Comparison of ENCODE assay signal across 11 cellular contexts in genomic region chr22:33766056-33766455, GRCh38.
"Had no signal": no experiment of that assay in that cellular context is flagged by ENCODE, and none has a peak within 500 bp of the region (broad histone marks: within the 10 kb centered on the region; RNA-seq: fewer than 3 reads in every experiment).

No MANE protein-coding gene starts in this region.

- DNase-seq: effector CD4-positive, alpha-beta T cell; head of caudate nucleus; mucosa of descending colon; naive B cell; right lobe of liver; small intestine; stimulated activated CD4-positive, alpha-beta T cell treated with anti-CD3 and anti-CD28 coated beads, Interleukin-15, amount 100 ng/mL, for 24 hours; stimulated activated CD4-positive, alpha-beta T cell treated with anti-CD3 and anti-CD28 coated beads, Interleukin-2, amount 100 ng/mL, for 48 hours; stimulated activated naive B cell treated with anti-CD40 and anti-IgM and Interleukin-4, amounts not matched to agents 10 μg/mL and 1 μg/mL and 100 μg/mL, for 72 hours; upper lobe of left lung had no signal

- ATAC-seq: left lobe of liver; mucosa of descending colon; right lobe of liver; stimulated activated naive B cell treated with anti-CD40 and anti-IgM and Interleukin-4, amounts not matched to agents 10 μg/mL and 1 μg/mL and 100 μg/mL, for 72 hours had no signal
